20 cellular contexts compared by ENCODE assay signal in the genomic region with DNA sequence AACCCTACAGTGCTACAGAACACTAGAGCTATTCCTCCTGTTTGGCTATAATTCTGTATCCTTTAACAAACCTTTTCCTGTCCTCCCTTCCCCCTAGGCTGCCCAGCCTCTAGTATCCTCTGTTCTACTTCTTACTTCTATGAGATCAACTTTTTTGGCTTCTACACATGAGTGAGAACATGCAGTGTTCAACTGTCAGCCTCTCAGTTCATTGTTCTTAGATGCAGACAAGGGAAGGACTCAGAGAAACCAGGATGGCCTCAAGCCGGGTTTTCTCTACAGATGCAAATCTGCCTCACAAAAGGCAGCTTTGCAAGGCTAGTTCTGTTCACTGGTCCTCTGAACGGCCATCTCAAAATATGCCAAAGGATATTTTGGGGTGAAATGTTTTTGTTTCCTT. TPM values are rescaled to one million over a fixed set of nuclear protein-coding genes. Genes with fewer than 3 reads are reported as not detected.
DNase-seq lines count a peak whose midpoint lies in the region; TF ChIP-seq lines count a peak whose summit lies in the region.
"Had no signal": no experiment of that assay in that cellular context is flagged by ENCODE, and none has a peak within 500 bp of the region (broad histone marks: within the 10 kb centered on the region; RNA-seq: fewer than 3 reads in every experiment).

No MANE protein-coding gene starts in this region.

- H2AK5ac ChIP-seq in neuronal stem cell (ENCODE audit: low read depth, low read length): no peak overlapping the region

- no peaks in the 10 kb centered on the region for H3K27me3 ChIP-seq in neuronal stem cell (ENCODE audit: control insufficient read depth in 3 of 3, insufficient read depth in 3 of 3, low read depth in 1 of 3, low read length in 3 of 3)
- H3K27me3 ChIP-seq in stomach: peaks cover 0 to 49% (median 0%) of the 10 kb centered on the region in 3 donors
- H3K27me3 ChIP-seq: brain microvascular endothelial cell, vagina had no signal

- H3K36me3 Mint-ChIP-seq in glutamatergic neuron (ENCODE audit: unreplicated experiment): peaks cover 5% of the 10 kb centered on the region

- H3K27ac ChIP-seq in neuronal stem cell (replicated peaks; ENCODE audit: low read length) (no peak overlapping the region), stomach (no peak overlapping the region)
- H3K27ac ChIP-seq: brain microvascular endothelial cell, coronary artery, GM23248, lower lobe of right lung, vagina had no signal

- H2BK5ac ChIP-seq in neuronal stem cell (ENCODE audit: low read length): no peak overlapping the region

- no peaks in the 10 kb centered on the region for H3K79me1 ChIP-seq in neuronal stem cell (ENCODE audit: low read depth, low read length)

- H3K27ac Mint-ChIP-seq in glutamatergic neuron (ENCODE audit: unreplicated experiment): no peak overlapping the region
- H3K27ac Mint-ChIP-seq: T-helper 1 cell treated with Interleukin-12 subunit alpha and Interleukin-12 subunit beta and Interleukin-4 antibody, amounts not matched to agents 30 μg/mL and 1 μg/mL, for 36 hours had no signal

- no peak overlapping the region for H4K91ac ChIP-seq in neuronal stem cell (ENCODE audit: low read depth, low read length, poor library complexity)

- no peak overlapping the region for H3K4me3 Mint-ChIP-seq in glutamatergic neuron (ENCODE audit: unreplicated experiment)
- H3K4me3 Mint-ChIP-seq: T-helper 1 cell treated with Interleukin-12 subunit alpha and Interleukin-12 subunit beta and Interleukin-4 antibody, amounts not matched to agents 30 μg/mL and 1 μg/mL, for 36 hours had no signal

- no peak overlapping the region for H3K14ac ChIP-seq in neuronal stem cell (ENCODE audit: low read length)

- H2BK120ac ChIP-seq in neuronal stem cell (ENCODE audit: low read depth, low read length): no peak overlapping the region

- no peak overlapping the region for H2BK15ac ChIP-seq in neuronal stem cell (ENCODE audit: low read length)

- no peaks in the 10 kb centered on the region for H3K9me3 ChIP-seq in neuronal stem cell (replicated peaks in 1 of 2; ENCODE audit: control insufficient read depth in 2 of 2, insufficient read depth in 1 of 2, low read depth in 1 of 2, low read length in 2 of 2)
- no peaks in the 10 kb centered on the region for H3K9me3 ChIP-seq in stomach
- H3K9me3 ChIP-seq: lower lobe of right lung, vagina had no signal

- no peak for TF ChIP-seq CTCF in stomach (IDR thresholded peaks at IDR 0.05)
- no peak for TF ChIP-seq CTCF in glutamatergic neuron (IDR thresholded peaks at IDR 0.05; ENCODE audit: partially characterized antibody, unreplicated experiment)

- DNase-seq in ELF-1 (ENCODE audit: low read depth, low spot score): peak; percentile 41
- DNase-seq in NCI-H526 treated with DMSO at 0.1 percent for 48 hours (lab: John Stamatoyannopoulos, UW): peak; percentile 67
- DNase-seq in foreskin melanocyte: peak; percentile 81
- no peak for DNase-seq in neuronal stem cell (ENCODE audit: low spot score)
- DNase-seq in central memory CD4-positive, alpha-beta T cell: no peak
- DNase-seq in stomach: no peak
- DNase-seq in glutamatergic neuron: no peak
- DNase-seq in SK-N-DZ (ENCODE audit: low spot score): no peak
- DNase-seq: activated CD4-positive, alpha-beta T cell treated with anti-CD3 and anti-CD28 coated beads, Interleukin-2, amount 50 U/mL, for 1 hour; activated CD8-positive, alpha-beta memory T cell treated with anti-CD3 and anti-CD28 coated beads, Interleukin-2, amount 50 U/mL, for 4 hours; brain microvascular endothelial cell; GF-D8; GM23248; lower lobe of right lung; NCI-H2029 treated with DMSO at 0.1 percent for 48 hours; NCI-H524 treated with DMSO at 0.1 percent for 48 hours had no signal

- intact Hi-C loops in stomach (cut with DNase I; ENCODE audit: low total_unique reads): no loop called here

- TF ChIP-seq EP300 in stomach (IDR thresholded peaks at IDR 0.05): no peak

- no peak overlapping the region for H3K23ac ChIP-seq in neuronal stem cell (ENCODE audit: low read depth, low read length, poor library complexity)

- no peaks in the 10 kb centered on the region for H3K4me1 Mint-ChIP-seq in glutamatergic neuron (ENCODE audit: low read depth, unreplicated experiment)

- H3K9ac ChIP-seq in neuronal stem cell (ENCODE audit: low read depth, low read length, poor library complexity): no peak overlapping the region
- H3K9ac ChIP-seq: GM23248 had no signal

- H2BK12ac ChIP-seq in neuronal stem cell (ENCODE audit: low read length): no peak overlapping the region

- H4K8ac ChIP-seq in neuronal stem cell (ENCODE audit: low read depth, low read length): no peak overlapping the region

- H3K36me3 ChIP-seq in neuronal stem cell (replicated peaks in 1 of 2; ENCODE audit: control insufficient read depth in 2 of 2, insufficient read depth in 2 of 2, low read length in 2 of 2) (no peaks in the 10 kb centered on the region), stomach (no peaks in the 10 kb centered on the region)
- H3K36me3 ChIP-seq: brain microvascular endothelial cell, lower lobe of right lung, vagina had no signal

- TF ChIP-seq POLR2A in stomach (IDR thresholded peaks at IDR 0.05): no peak

- H3K4me1 ChIP-seq in neuronal stem cell (ENCODE audit: control insufficient read depth in 2 of 2, insufficient read depth in 1 of 2, low read depth in 1 of 2, low read length in 2 of 2) (peaks cover 0 to 4% of the 10 kb centered on the region in 2 donors), stomach (no peaks in the 10 kb centered on the region)
- H3K4me1 ChIP-seq: lower lobe of right lung, vagina had no signal

- no peak overlapping the region for H3K4ac ChIP-seq in neuronal stem cell (ENCODE audit: low read length)

- H3K27me3 Mint-ChIP-seq in glutamatergic neuron (ENCODE audit: unreplicated experiment): no peaks in the 10 kb centered on the region

- no CpG with 5 or more reads among the region's 2 CpGs for WGBS in neuronal stem cell (ENCODE audit: extremely low coverage in 2 of 2, insufficient read length in 2 of 2, insufficient replicate concordance in 1 of 2), 2 donors
- 43 to 52% (median 48%) methylated on average over 2 of the region's 2 CpGs for WGBS in stomach, 5 donors

- H3K4me3 ChIP-seq in neuronal stem cell (ENCODE audit: low read length in 2 of 2) (no peak overlapping the region), stomach (no peak overlapping the region)
- H3K4me3 ChIP-seq: coronary artery, GM23248, lower lobe of right lung, vagina had no signal

- no peak overlapping the region for H3K18ac ChIP-seq in neuronal stem cell (ENCODE audit: low read length)

- H3K9me3 Mint-ChIP-seq in glutamatergic neuron (ENCODE audit: unreplicated experiment): peaks cover 1% of the 10 kb centered on the region
- H3K9me3 Mint-ChIP-seq: T-helper 1 cell treated with Interleukin-12 subunit alpha and Interleukin-12 subunit beta and Interleukin-4 antibody, amounts not matched to agents 30 μg/mL and 1 μg/mL, for 36 hours had no signal

- H2AFZ ChIP-seq in neuronal stem cell (ENCODE audit: low read length): peak overlapping the region; percentile 60
- H2AFZ ChIP-seq: GM23248 had no signal

- no peak overlapping the region for H3K4me2 ChIP-seq in neuronal stem cell (ENCODE audit: insufficient read depth, low read length, poor library complexity, severe bottlenecking)

RNA-seq across cellular contexts. Expression of gene AMER2, which starts 18.4 kb away (rescaled TPM):
- 0.35 TPM for polyA plus RNA-seq in neuronal stem cell (2013, experiment 1 of 2)
- polyA plus RNA-seq in neuronal stem cell (2013, experiment 2 of 2): 0.32 TPM
- total RNA-seq in stomach (1 to 10 TPM in 1 of 5 donors, under 1 TPM in 1, not detected in 3; 0.14 to 1.1 TPM), glutamatergic neuron (ENCODE audit: unreplicated experiment) (1.5 TPM)
- under 1 TPM in 1 of 3 donors, not detected in 2; 0.03 TPM for polyA plus RNA-seq in stomach
- not detected in 2 replicates for polyA plus RNA-seq in SK-N-DZ (2014; cell fraction: cytosol; rRNA removed)
- polyA plus RNA-seq in SK-N-DZ (2014; cell fraction: nucleus; rRNA removed): 0.05 TPM in 1 of 2 replicates, not detected in the other
- total RNA-seq: GM23248, lower lobe of right lung, vagina had no signal
- polyA plus RNA-seq: GM23248, keratinocyte had no signal

RNA-seq across cellular contexts. Expression of gene PABPC3, which starts 57.8 kb away (rescaled TPM):
- polyA plus RNA-seq in neuronal stem cell (2013, experiment 1 of 2): 0.24 TPM
- polyA plus RNA-seq in neuronal stem cell (2013, experiment 2 of 2): 0.15 TPM
- total RNA-seq in stomach: under 1 TPM in 1 of 5 donors, not detected in 4; 0.29 TPM
- under 1 TPM in 1 of 3 donors, not detected in 2; 0.08 TPM for polyA plus RNA-seq in stomach
- 0.22 TPM for total RNA-seq in glutamatergic neuron (ENCODE audit: unreplicated experiment)
- 0.02 and 0.30 TPM in 2 replicates for polyA plus RNA-seq in SK-N-DZ (2014; cell fraction: cytosol; rRNA removed)
- polyA plus RNA-seq in SK-N-DZ (2014; cell fraction: nucleus; rRNA removed): 0.03 TPM in 1 of 2 replicates, not detected in the other
- total RNA-seq: vagina had no signal

Comparison
In these comparisons a context has a peak if more than half of its experiments do, and no peak if none do; other contexts are left out.
1. DNase-seq: peak in ELF-1 (single experiment), NCI-H526 treated with DMSO at 0.1 percent for 48 hours (single experiment) and foreskin melanocyte (single experiment); none in neuronal stem cell (single experiment), central memory CD4-positive, alpha-beta T cell (single experiment), stomach (single experiment), glutamatergic neuron (single experiment) and SK-N-DZ (single experiment).